Comparison of ENCODE assay signal across 1 cellular context in genomic region chrX:70454441-70455365, GRCh38.
TF ChIP-seq lines count a peak whose summit lies in the region.

No MANE protein-coding gene starts in this region.

TF ChIP-seq in HEK293, 187 proteins besides CTCF, POLR2A, EP300 and RAD21 (continued from another document and continues in another):
- TF ChIP-seq ELK4 (IDR thresholded peaks at IDR 0.05; ENCODE audit: borderline replicate concordance, low read depth, low read length) (no peak), GFI1B (tag by site-specific recombination; IDR thresholded peaks at IDR 0.05) (no peak), ZBTB48 (tag by site-specific recombination; IDR thresholded peaks at IDR 0.05) (no peak), ZFP69B (tag by site-specific recombination; IDR thresholded peaks at IDR 0.05) (peak; percentile 98), PRDM4 (tag by site-specific recombination; IDR thresholded peaks at IDR 0.05) (no peak), ZNF362 (tag by site-specific recombination; IDR thresholded peaks at IDR 0.05) (no peak), REST (tag by site-specific recombination; IDR thresholded peaks at IDR 0.05) (no peak), ZNF513 (tag by site-specific recombination; IDR thresholded peaks at IDR 0.05) (0 out of 2 replicates have a peak, but pooled peaks have one; percentile 34), ZBTB6 (tag by site-specific recombination; IDR thresholded peaks at IDR 0.05) (no peak), ZNF529 (tag by site-specific recombination; IDR thresholded peaks at IDR 0.05; ENCODE audit: insufficient replicate concordance) (no peak), TRIM28 (IDR thresholded peaks at IDR 0.05; ENCODE audit: borderline replicate concordance, low read length) (peak; percentile 18; the same call in 1 of the 2 replicates), ZNF24 (tag by site-specific recombination; IDR thresholded peaks at IDR 0.05) (no peak), ZNF10 (tag by site-specific recombination; IDR thresholded peaks at IDR 0.05) (no peak), ZNF223 (tag by site-specific recombination; IDR thresholded peaks at IDR 0.05) (no peak), REPIN1 (tag by site-specific recombination; IDR thresholded peaks at IDR 0.05; ENCODE audit: low read depth) (no peak), ZNF558 (tag by site-specific recombination; IDR thresholded peaks at IDR 0.05) (no peak), ZNF266 (tag by site-specific recombination; IDR thresholded peaks at IDR 0.05; ENCODE audit: low read depth) (no peak), ZNF138 (tag by site-specific recombination; IDR thresholded peaks at IDR 0.05; ENCODE audit: borderline replicate concordance) (no peak), ZNF600 (tag by site-specific recombination; IDR thresholded peaks at IDR 0.05) (no peak; the same call in 1 of the 2 replicates), AEBP2 (tag by site-specific recombination; IDR thresholded peaks at IDR 0.05; ENCODE audit: borderline replicate concordance) (no peak), ZNF146 (tag by site-specific recombination; IDR thresholded peaks at IDR 0.05) (peak; percentile 11; the same call in 1 of the 2 replicates), ZNF626 (tag by site-specific recombination; IDR thresholded peaks at IDR 0.05) (no peak), ZNF449 (tag by site-specific recombination; IDR thresholded peaks at IDR 0.05) (no peak), ZSCAN5A (tag by site-specific recombination; IDR thresholded peaks at IDR 0.05) (no peak), OVOL3 (tag by site-specific recombination; IDR thresholded peaks at IDR 0.05) (no peak), ZNF175 (tag by site-specific recombination; IDR thresholded peaks at IDR 0.05) (no peak), ZNF155 (tag by site-specific recombination; IDR thresholded peaks at IDR 0.05) (no peak), ZBTB17 (tag by site-specific recombination; IDR thresholded peaks at IDR 0.05) (peak; percentile 59; the same call in 1 of the 2 replicates), HOXC10 (CRISPR knock-in tag; IDR thresholded peaks at IDR 0.05) (no peak), ZBTB8A (tag by site-specific recombination; IDR thresholded peaks at IDR 0.05) (peak; percentile 56), ZBTB7A (tag by site-specific recombination; IDR thresholded peaks at IDR 0.05; ENCODE audit: low read depth) (no peak), HOXD13 (CRISPR knock-in tag; IDR thresholded peaks at IDR 0.05; ENCODE audit: borderline replicate concordance) (no peak), ZNF521 (tag by site-specific recombination; IDR thresholded peaks at IDR 0.05) (no peak), ZNF747 (tag by site-specific recombination; IDR thresholded peaks at IDR 0.05) (no peak), ZNF114 (tag by site-specific recombination; IDR thresholded peaks at IDR 0.05) (no peak), ZNF23 (tag by site-specific recombination; IDR thresholded peaks at IDR 0.05; ENCODE audit: borderline replicate concordance) (no peak), GLI2 (tag by site-specific recombination; IDR thresholded peaks at IDR 0.05; ENCODE audit: borderline replicate concordance, low read depth) (no peak), SP7 (tag by site-specific recombination; IDR thresholded peaks at IDR 0.05) (peak; percentile 46), FEZF1 (tag by site-specific recombination; IDR thresholded peaks at IDR 0.05) (no peak), ZNF596 (tag by site-specific recombination; IDR thresholded peaks at IDR 0.05) (no peak), ZNF624 (tag by site-specific recombination; IDR thresholded peaks at IDR 0.05) (no peak), ZNF433 (tag by site-specific recombination; IDR thresholded peaks at IDR 0.05; ENCODE audit: low read depth) (no peak), ZNF302 (tag by site-specific recombination; IDR thresholded peaks at IDR 0.05; ENCODE audit: low read depth) (no peak), ZNF394 (tag by site-specific recombination; IDR thresholded peaks at IDR 0.05; ENCODE audit: borderline replicate concordance) (no peak), KLF17 (tag by site-specific recombination; IDR thresholded peaks at IDR 0.05) (0 out of 2 replicates have a peak, but pooled peaks have one; percentile 63), ZNF837 (tag by site-specific recombination; IDR thresholded peaks at IDR 0.05) (no peak), ZNF623 (tag by site-specific recombination; IDR thresholded peaks at IDR 0.05) (0 out of 2 replicates have a peak, but pooled peaks have one; percentile 13), BCL11A (tag by site-specific recombination; IDR thresholded peaks at IDR 0.05; ENCODE audit: low read depth) (peak; percentile 73), ZSCAN4 (tag by site-specific recombination; IDR thresholded peaks at IDR 0.05) (no peak), GLIS1 (tag by site-specific recombination; IDR thresholded peaks at IDR 0.05) (peak; percentile 80)
